In genomic region chrX:27863813-27864212, GRCh38 we compare ENCODE assay signal across 20 cellular contexts. TPM values are rescaled to one million over a fixed set of nuclear protein-coding genes. Genes with fewer than 3 reads are reported as not detected.
DNase-seq lines count a peak whose midpoint lies in the region; ATAC-seq and TF ChIP-seq lines count a peak whose summit lies in the region.
"Had no signal": no experiment of that assay in that cellular context is flagged by ENCODE, and none has a peak within 500 bp of the region (broad histone marks: within the 10 kb centered on the region; RNA-seq: fewer than 3 reads in every experiment).

No MANE protein-coding gene starts in this region.

- DNase-seq in H7 (peak; percentile 47), astrocyte of the cerebellum (ENCODE audit: low read depth) (no peak), glutamatergic neuron (peak; percentile 24), retinal pigment epithelial cell (ENCODE audit: low read depth) (no peak), GM23248 (no peak), DMS79 (lab: John Stamatoyannopoulos, UW) (no peak)
- DNase-seq in activated CD4-positive, alpha-beta memory T cell treated with anti-CD3 and anti-CD28 coated beads, Interleukin-2, amount 10 ng/mL, durations not matched to agents 7 days and 5 days = no peak
- DNase-seq: AML-193, COR-L47, DMS53, NCI-H1105, NCI-H1694 treated with DMSO at 0.1 percent for 48 hours, NCI-H226, NCI-H524 treated with DMSO at 0.1 percent for 48 hours had no signal

- H3K9me3 ChIP-seq in GM23248 (ENCODE audit: low read depth) = no peaks in the 10 kb centered on the region

- H4K20me1 ChIP-seq in GM23248 (ENCODE audit: insufficient read depth) = no peaks in the 10 kb centered on the region

- CTCF ChIA-PET in activated CD4-positive, alpha-beta memory T cell treated with anti-CD3 and anti-CD28 coated beads, Interleukin-2, amount 10 ng/mL, durations not matched to agents 7 days and 5 days (lab: Charles Lee) = no interaction called here

- H3K9me2 ChIP-seq in GM23248 (ENCODE audit: insufficient read depth) = no peaks in the 10 kb centered on the region

- H3K27me3 Mint-ChIP-seq in glutamatergic neuron (ENCODE audit: unreplicated experiment) = peaks cover 4% of the 10 kb centered on the region
- H3K27me3 Mint-ChIP-seq in activated CD4-positive, alpha-beta memory T cell treated with anti-CD3 and anti-CD28 coated beads, Interleukin-2, amount 10 ng/mL, durations not matched to agents 7 days and 5 days = no peaks in the 10 kb centered on the region
- H3K27me3 Mint-ChIP-seq: IgD-negative memory B cell had no signal

- H3K4me3 ChIP-seq in H7 (ENCODE audit: insufficient read depth, low read depth, low read length) (peak overlapping the region; percentile 17; the same call in 1 of the 2 replicates), astrocyte of the cerebellum (ENCODE audit: low read depth, low read length) (peak overlapping the region; percentile 4), retinal pigment epithelial cell (ENCODE audit: low read length) (peak overlapping the region; percentile 11), GM23248 (no peak overlapping the region)
- H3K4me3 ChIP-seq: SK-N-MC had no signal

- no peaks in the 10 kb centered on the region for H3K79me2 ChIP-seq in GM23248 (ENCODE audit: insufficient read depth)

- no peak overlapping the region for H3K27ac Mint-ChIP-seq in glutamatergic neuron (ENCODE audit: unreplicated experiment)
- H3K27ac Mint-ChIP-seq in activated CD4-positive, alpha-beta memory T cell treated with anti-CD3 and anti-CD28 coated beads, Interleukin-2, amount 10 ng/mL, durations not matched to agents 7 days and 5 days = no peak overlapping the region
- H3K27ac Mint-ChIP-seq: IgD-negative memory B cell had no signal

- no peak overlapping the region for H3K27ac ChIP-seq in GM23248
- H3K27ac ChIP-seq: SK-N-MC had no signal

- H3K36me3 ChIP-seq in H7 (replicated peaks; ENCODE audit: control insufficient read depth, insufficient read depth, low read length) (no peaks in the 10 kb centered on the region), GM23248 (ENCODE audit: low read depth) (no peaks in the 10 kb centered on the region)

- 26 to 28% methylated on average over 10 to 32 of the region's 36 CpGs for WGBS in GM23248 (ENCODE audit: low coverage in 1 of 2, low lambda C conversion rate in 2 of 2, missing lambda C conversion rate in 2 of 2), 2 experiments

- H3F3A ChIP-seq in GM23248 (ENCODE audit: insufficient read depth) = no peaks in the 10 kb centered on the region

- H3K36me3 Mint-ChIP-seq in glutamatergic neuron (ENCODE audit: unreplicated experiment) = no peaks in the 10 kb centered on the region
- H3K36me3 Mint-ChIP-seq in activated CD4-positive, alpha-beta memory T cell treated with anti-CD3 and anti-CD28 coated beads, Interleukin-2, amount 10 ng/mL, durations not matched to agents 7 days and 5 days (ENCODE audit: low read depth) = no peaks in the 10 kb centered on the region
- H3K36me3 Mint-ChIP-seq: IgD-negative memory B cell had no signal

- H3K4me1 Mint-ChIP-seq in glutamatergic neuron (ENCODE audit: low read depth, unreplicated experiment) = no peaks in the 10 kb centered on the region
- H3K4me1 Mint-ChIP-seq in activated CD4-positive, alpha-beta memory T cell treated with anti-CD3 and anti-CD28 coated beads, Interleukin-2, amount 10 ng/mL, durations not matched to agents 7 days and 5 days = no peaks in the 10 kb centered on the region
- H3K4me1 Mint-ChIP-seq: IgD-negative memory B cell had no signal

- no peaks in the 10 kb centered on the region for H3K4me1 ChIP-seq in GM23248 (ENCODE audit: insufficient read depth)

- in situ Hi-C loops in astrocyte of the cerebellum (cut with HindIII; ENCODE audit: low sequenced_read_pairs) (no loop called here), GM23248 (cut with MboI) (no loop called here)

- no peak for ATAC-seq in HG03095 (IDR thresholded peaks at IDR 0.05; ENCODE audit: unreplicated experiment)
- ATAC-seq: Panc1 had no signal

- H3K4me3 Mint-ChIP-seq in glutamatergic neuron (ENCODE audit: unreplicated experiment) = peak overlapping the region; percentile 77
- no peak overlapping the region for H3K4me3 Mint-ChIP-seq in activated CD4-positive, alpha-beta memory T cell treated with anti-CD3 and anti-CD28 coated beads, Interleukin-2, amount 10 ng/mL, durations not matched to agents 7 days and 5 days

- TF ChIP-seq CTCF in astrocyte of the cerebellum (IDR thresholded peaks at IDR 0.05; ENCODE audit: low read depth, low read length, missing control alignments) (no peak), glutamatergic neuron (IDR thresholded peaks at IDR 0.05; ENCODE audit: partially characterized antibody, unreplicated experiment) (no peak), retinal pigment epithelial cell (conservative IDR thresholded peaks at IDR 0.05; ENCODE audit: low read depth, low read length) (no peak)

- no peaks in the 10 kb centered on the region for H3K9me3 Mint-ChIP-seq in glutamatergic neuron (ENCODE audit: unreplicated experiment)
- H3K9me3 Mint-ChIP-seq in activated CD4-positive, alpha-beta memory T cell treated with anti-CD3 and anti-CD28 coated beads, Interleukin-2, amount 10 ng/mL, durations not matched to agents 7 days and 5 days = no peaks in the 10 kb centered on the region

- no peak overlapping the region for H3K4me2 ChIP-seq in GM23248 (ENCODE audit: unreplicated experiment)

- no peak overlapping the region for H2AFZ ChIP-seq in GM23248

- H3K9ac ChIP-seq in GM23248 = no peak overlapping the region

- H3K27me3 ChIP-seq in H7 (ENCODE audit: control insufficient read depth, insufficient read depth, low read length) (peaks cover 8% of the 10 kb centered on the region), GM23248 (replicated peaks; ENCODE audit: insufficient read depth) (no peaks in the 10 kb centered on the region)

- POLR2A ChIA-PET in activated CD4-positive, alpha-beta memory T cell treated with anti-CD3 and anti-CD28 coated beads, Interleukin-2, amount 10 ng/mL, durations not matched to agents 7 days and 5 days (lab: Charles Lee) = no interaction called here

RNA-seq across cellular contexts. Expression of gene MAGEB10, which starts 56.0 kb away (rescaled TPM):
- total RNA-seq in H7 (2014; rRNA removed; shearing (Covaris generic)) = not detected in 2 replicates
- total RNA-seq in glutamatergic neuron (ENCODE audit: unreplicated experiment) = not detected
- total RNA-seq in GM23248 (2014; rRNA removed; shearing (Covaris generic)) = not detected in 2 replicates
- polyA plus RNA-seq in GM23248 (2016; fragmentation: Nextera tagmentation; extraction: Ambion mirVana) = not detected in 2 replicates
- not detected for total RNA-seq in activated CD4-positive, alpha-beta memory T cell treated with anti-CD3 and anti-CD28 coated beads, Interleukin-2, amount 10 ng/mL, durations not matched to agents 7 days and 5 days
- total RNA-seq: G401, LHCN-M2 had no signal
- polyA plus RNA-seq: IgD-negative memory B cell had no signal

Comparison
In these comparisons a context has a peak if more than half of its experiments do, and no peak if none do; other contexts are left out.
1. DNase-seq: peak in H7 (single experiment) and glutamatergic neuron (single experiment); none in astrocyte of the cerebellum (single experiment), retinal pigment epithelial cell (single experiment), GM23248 (single experiment), activated CD4-positive, alpha-beta memory T cell treated with anti-CD3 and anti-CD28 coated beads, Interleukin-2, amount 10 ng/mL, durations not matched to agents 7 days and 5 days (single experiment) and DMS79 (single experiment).